In genomic region chr2:231297108-231297908, GRCh38 we compare ENCODE assay signal across 8 cellular contexts.
A peak's percentile ranks its signal among the peaks of the same experiment; 100 is the strongest.
DNase-seq lines count a peak whose midpoint lies in the region; ATAC-seq, FAIRE-seq and TF ChIP-seq lines count a peak whose summit lies in the region.

No MANE protein-coding gene starts in this region.

- TF ChIP-seq CTCF in astrocyte (IDR thresholded peaks at IDR 0.05; ENCODE audit: insufficient read depth, low read depth, low read length) (peak; percentile 71), sigmoid colon (IDR thresholded peaks at IDR 0.05) (peak in 3 of 4 experiments; percentile 62 to 68 (median 65))

- TF ChIP-seq EP300 in sigmoid colon (IDR thresholded peaks at IDR 0.05), result no peak

- ATAC-seq in HG02798 (IDR thresholded peaks at IDR 0.05; ENCODE audit: poor library complexity, unreplicated experiment) (peak; percentile 61), HG03025 (IDR thresholded peaks at IDR 0.05; ENCODE audit: low FRiP score, unreplicated experiment) (no peak)

- intact Hi-C loops in sigmoid colon (cut with DNase I), result loop anchor here (2.0 to 5.0 kb wide), 2 partner anchors 115 to 155 kb away; no protein-coding TSS in a partner anchor

- H4K20me1 ChIP-seq in astrocyte (ENCODE audit: insufficient read depth, low read length), result no peaks in the 10 kb centered on the region

- H3K4me1 ChIP-seq in astrocyte (ENCODE audit: insufficient read depth, low read length) (peaks cover 24% of the 10 kb centered on the region), sigmoid colon (no peaks in the 10 kb centered on the region)

- H3K9me3 ChIP-seq in astrocyte (ENCODE audit: insufficient read depth, low read depth, low read length) (no peaks in the 10 kb centered on the region), sigmoid colon (no peaks in the 10 kb centered on the region)

- H3K36me3 ChIP-seq in astrocyte (ENCODE audit: insufficient read depth, low read length) (peaks cover 4% of the 10 kb centered on the region), sigmoid colon (peaks cover 0 to 55% (median 14%) of the 10 kb centered on the region in 4 donors)

- WGBS in sigmoid colon, 2 donors, result 37 to 55% methylated on average over 12 of the region's 12 CpGs

- no peak overlapping the region for H3K27ac Mint-ChIP-seq in astrocyte (ENCODE audit: unreplicated experiment)

- H3K4me2 ChIP-seq in astrocyte (ENCODE audit: low read length), result no peak overlapping the region

- DNase-seq in A172 (ENCODE audit: low spot score) (peak; percentile 55), GM04504 (ENCODE audit: low read depth) (peak; percentile 6), NCI-H526 treated with DMSO at 0.1 percent for 48 hours (lab: John Stamatoyannopoulos, UW) (peak; percentile 16), astrocyte (ENCODE audit: low read depth) (peak; percentile 19), hypothalamus (lab: John Stamatoyannopoulos, UW) (peak in 43 of 51 donors; percentile 5 to 81 (median 46)), sigmoid colon (peak; percentile 76)

- H3K9me3 Mint-ChIP-seq in astrocyte (ENCODE audit: unreplicated experiment), result no peaks in the 10 kb centered on the region

- FAIRE-seq in astrocyte (lab: Jason Lieb, UNC), result no peak

- no peak overlapping the region for H3K9ac ChIP-seq in astrocyte (ENCODE audit: low read length)

- H3K79me2 ChIP-seq in astrocyte (ENCODE audit: insufficient read depth, low read length), result no peaks in the 10 kb centered on the region

- no peak overlapping the region for H2AFZ ChIP-seq in astrocyte (ENCODE audit: low read depth, low read length)

- H3K4me3 Mint-ChIP-seq in astrocyte (ENCODE audit: unreplicated experiment), result no peak overlapping the region

- H3K4me1 Mint-ChIP-seq in astrocyte (ENCODE audit: low read depth, unreplicated experiment), result peaks cover 20% of the 10 kb centered on the region

- H3K27me3 ChIP-seq in astrocyte (ENCODE audit: insufficient read depth, low read length) (no peaks in the 10 kb centered on the region), sigmoid colon (no peaks in the 10 kb centered on the region)

- H3K27ac ChIP-seq in astrocyte (ENCODE audit: low read depth, low read length) (no peak overlapping the region), sigmoid colon (no peak overlapping the region)

- TF ChIP-seq POLR2A in sigmoid colon (IDR thresholded peaks at IDR 0.05), result no peak

- no peaks in the 10 kb centered on the region for H3K27me3 Mint-ChIP-seq in astrocyte (ENCODE audit: low read depth, unreplicated experiment)

- H3K4me3 ChIP-seq in astrocyte (ENCODE audit: insufficient read depth, low read depth, low read length), result no peak overlapping the region
- no peak overlapping the region for H3K4me3 ChIP-seq in sigmoid colon

- peaks cover 19% of the 10 kb centered on the region for H3K36me3 Mint-ChIP-seq in astrocyte (ENCODE audit: low read depth, unreplicated experiment)

Comparison
In these comparisons a context has a peak if more than half of its experiments do, and no peak if none do; other contexts are left out.
1. DNase-seq: peak in every context shown above with its lines; median percentile 76 in sigmoid colon; 55 in A172; 46 in hypothalamus; 19 in astrocyte; 16 in NCI-H526 treated with DMSO at 0.1 percent for 48 hours; 6 in GM04504.